In the genomic region with DNA sequence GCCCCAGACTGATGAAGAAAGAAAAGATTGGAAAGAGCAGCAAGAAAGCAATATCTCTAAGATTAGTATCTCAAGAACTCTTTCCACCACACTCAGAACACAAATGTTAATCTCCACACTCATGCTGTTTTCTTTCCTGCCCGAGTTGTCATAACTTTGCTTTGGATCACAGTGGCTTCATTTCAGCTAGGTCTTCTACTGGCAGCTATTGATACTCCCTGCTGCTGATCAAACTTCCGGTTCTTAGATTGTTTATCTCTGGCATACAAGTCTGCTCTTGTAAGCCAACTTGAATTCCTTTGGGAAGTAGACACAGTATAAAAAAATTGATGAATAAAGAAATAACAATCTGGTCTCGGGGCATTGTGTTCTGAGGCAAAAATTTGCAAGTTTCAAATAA, we compare ENCODE assay signal across 25 cellular contexts.
"Had no signal": no experiment of that assay in that cellular context is flagged by ENCODE, and none has a peak within 500 bp of the region (broad histone marks: within the 10 kb centered on the region; RNA-seq: fewer than 3 reads in every experiment).

No MANE protein-coding gene starts in this region.

- H3K9me3 Mint-ChIP-seq: activated CD4-positive, alpha-beta memory T cell treated with anti-CD3 and anti-CD28 coated beads, Interleukin-2, amount 10 ng/mL, durations not matched to agents 7 days and 5 days; activated CD4-positive, alpha-beta T cell treated with anti-CD3 and anti-CD28 coated beads, Interleukin-2, amount 10 ng/mL, durations not matched to agents 24 days and 14 days had no signal

- H3K27ac Mint-ChIP-seq: activated CD4-positive, alpha-beta memory T cell treated with anti-CD3 and anti-CD28 coated beads, Interleukin-2, amount 10 ng/mL, durations not matched to agents 7 days and 5 days; activated CD4-positive, alpha-beta T cell treated with anti-CD3 and anti-CD28 coated beads for 36 hours; activated CD4-positive, alpha-beta T cell treated with anti-CD3 and anti-CD28 coated beads, Interleukin-2, amount 10 ng/mL, durations not matched to agents 24 days and 14 days; activated naive CD8-positive, alpha-beta T cell; activated T-helper 17 cell treated with anti-CD3 and anti-CD28 coated beads, Interleukin-2, amount 50 U/mL, for 72 hours had no signal

- H3K36me3 ChIP-seq: brain microvascular endothelial cell, colonic mucosa, esophagus squamous epithelium, gastroesophageal sphincter, heart right ventricle had no signal

- H3K27me3 Mint-ChIP-seq: activated CD4-positive, alpha-beta T cell treated with anti-CD3 and anti-CD28 coated beads, Interleukin-2, amount 10 ng/mL, durations not matched to agents 24 days and 14 days had no signal

- H3K36me3 Mint-ChIP-seq: activated naive CD8-positive, alpha-beta T cell had no signal

- ATAC-seq: activated CD4-positive, alpha-beta T cell treated with anti-CD3 and anti-CD28 coated beads for 36 hours; activated T-cell treated with anti-CD3 and anti-CD28 coated beads, Interleukin-2, amount 50 U/mL, for 4 hours; activated T-helper 17 cell treated with anti-CD3 and anti-CD28 coated beads, Interleukin-2, amount 50 U/mL, for 72 hours; gastroesophageal sphincter; heart right ventricle had no signal

- H3K9me3 ChIP-seq: colonic mucosa, esophagus squamous epithelium had no signal

- H3K4me3 ChIP-seq: colonic mucosa, esophagus squamous epithelium, gastroesophageal sphincter, heart right ventricle had no signal

- H3K27me3 ChIP-seq: brain microvascular endothelial cell, colonic mucosa, esophagus squamous epithelium, gastroesophageal sphincter, heart right ventricle had no signal

- H3K4me3 Mint-ChIP-seq: activated CD4-positive, alpha-beta memory T cell treated with anti-CD3 and anti-CD28 coated beads, Interleukin-2, amount 10 ng/mL, durations not matched to agents 7 days and 5 days; activated CD4-positive, alpha-beta T cell treated with anti-CD3 and anti-CD28 coated beads for 36 hours; activated CD4-positive, alpha-beta T cell treated with anti-CD3 and anti-CD28 coated beads, Interleukin-2, amount 10 ng/mL, durations not matched to agents 24 days and 14 days; activated naive CD8-positive, alpha-beta T cell; activated T-cell treated with anti-CD3 and anti-CD28 coated beads, Interleukin-2, amount 50 U/mL, for 4 hours; activated T-helper 17 cell treated with anti-CD3 and anti-CD28 coated beads, Interleukin-2, amount 50 U/mL, for 72 hours had no signal

- H3K4me1 ChIP-seq: colonic mucosa, esophagus squamous epithelium, gastroesophageal sphincter, heart right ventricle had no signal

- DNase-seq: activated CD4-positive, alpha-beta memory T cell treated with anti-CD3 and anti-CD28 coated beads, Interleukin-2, amount 10 ng/mL, durations not matched to agents 7 days and 5 days; activated CD4-positive, alpha-beta T cell treated with anti-CD3 and anti-CD28 coated beads for 36 hours; activated CD4-positive, alpha-beta T cell treated with anti-CD3 and anti-CD28 coated beads, Interleukin-2, amount 10 ng/mL, durations not matched to agents 24 days and 14 days; activated CD4-positive, alpha-beta T cell treated with anti-CD3 and anti-CD28 coated beads, Interleukin-2, amount 50 U/mL, for 4 hours; activated CD4-positive, CD25-positive, alpha-beta regulatory T cell; activated CD4-positive, CD25-positive, alpha-beta regulatory T cell treated with anti-CD3 and anti-CD28 coated beads, Interleukin-2, amount 50 U/mL, for 72 hours; activated effector memory CD4-positive, alpha-beta T cell treated with Interleukin-2 at 50 U/mL for 16 hours; activated gamma-delta T cell treated with Interleukin-2 at 50 U/mL for 16 hours; activated naive CD4-positive, alpha-beta T cell treated with anti-CD3 and anti-CD28 coated beads, Interleukin-2, amount 50 U/mL, for 16 hours; activated naive CD4-positive, alpha-beta T cell treated with Interleukin-2 at 50 U/mL for 16 hours; activated T-cell treated with anti-CD3 and anti-CD28 coated beads, Interleukin-2, amount 50 U/mL, for 4 hours; amniotic stem cell; anterior cingulate cortex; brain microvascular endothelial cell; caudate nucleus; colonic mucosa; effector CD8-positive, alpha-beta T cell; esophagus squamous epithelium; foreskin melanocyte; heart right ventricle; T-helper 2 cell had no signal

- H3K27ac ChIP-seq: brain microvascular endothelial cell, colonic mucosa, epithelial cell of prostate, esophagus squamous epithelium, gastroesophageal sphincter, heart right ventricle had no signal

- H3K4me1 Mint-ChIP-seq: activated CD4-positive, alpha-beta memory T cell treated with anti-CD3 and anti-CD28 coated beads, Interleukin-2, amount 10 ng/mL, durations not matched to agents 7 days and 5 days; activated CD4-positive, alpha-beta T cell treated with anti-CD3 and anti-CD28 coated beads for 36 hours; activated CD4-positive, alpha-beta T cell treated with anti-CD3 and anti-CD28 coated beads, Interleukin-2, amount 10 ng/mL, durations not matched to agents 24 days and 14 days; activated T-helper 17 cell treated with anti-CD3 and anti-CD28 coated beads, Interleukin-2, amount 50 U/mL, for 72 hours had no signal
